Comparison of ENCODE assay signal across 24 cellular contexts in the genomic region with DNA sequence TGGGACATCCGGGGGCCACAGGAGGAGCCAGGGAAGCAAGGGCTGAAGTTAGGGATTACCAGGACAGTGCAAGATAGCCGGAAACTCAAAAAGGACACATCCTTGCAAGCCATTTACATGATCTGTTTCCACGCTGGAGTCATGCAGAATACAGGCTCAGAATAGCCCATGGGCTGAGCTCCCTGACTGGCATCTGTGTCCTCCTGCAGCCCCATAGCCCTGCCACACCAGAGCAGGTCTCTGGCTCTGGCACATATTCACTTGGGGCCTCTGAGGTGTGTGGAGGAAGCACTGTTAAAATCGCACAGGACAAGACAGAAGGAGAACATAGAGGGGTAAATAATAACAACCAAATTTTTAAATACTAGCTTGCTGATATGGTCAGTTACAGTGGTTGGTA.
DNase-seq lines count a peak whose midpoint lies in the region; ATAC-seq and TF ChIP-seq lines count a peak whose summit lies in the region.
"Had no signal": no experiment of that assay in that cellular context is flagged by ENCODE, and none has a peak within 500 bp of the region (broad histone marks: within the 10 kb centered on the region; RNA-seq: fewer than 3 reads in every experiment).

No MANE protein-coding gene starts in this region.

- no peak for DNase-seq in heart left ventricle
- no peak for DNase-seq in cardiac septum (ENCODE audit: low spot score)
- DNase-seq in G401 (ENCODE audit: low spot score) = peak; percentile 24
- DNase-seq in GM20000 (ENCODE audit: low spot score) = peak; percentile 2
- DNase-seq in neural crest cell (ENCODE audit: low read depth, low spot score) = no peak
- no peak for DNase-seq in NCI-H187 (lab: John Stamatoyannopoulos, UW)
- DNase-seq in DMS79 treated with DMSO at 0.1 percent for 48 hours (lab: John Stamatoyannopoulos, UW) = no peak
- DNase-seq: 8988T; ACHN; BE2C; C1 segment of cervical spinal cord; CD4-positive, alpha-beta memory T cell; CD4-positive, CD25-positive, alpha-beta regulatory T cell; CD8-positive, alpha-beta memory T cell; COR-L47; DMS 273 treated with DMSO at 0.1 percent for 48 hours; DMS153; DMS53; DMS79; GDM1 had no signal

- H3K9me3 ChIP-seq in heart left ventricle = peaks cover 0 to 6% (median 0%) of the 10 kb centered on the region in 12 donors
- H3K9me3 ChIP-seq: BE2C had no signal

- intact Hi-C loops in heart left ventricle (cut with DNase I) = no loop called here
- intact Hi-C loops in cardiac septum (cut with DNase I) = no loop called here

- peak; percentile 55 to 84 (median 69) for ATAC-seq in heart left ventricle
- ATAC-seq in activated CD4-positive, CD25-positive, alpha-beta regulatory T cell treated with anti-CD3 and anti-CD28 coated beads, Interleukin-2, amount 50 U/mL, for 24 hours = no peak
- ATAC-seq: GM12878 had no signal

- H3K4me3 Mint-ChIP-seq in neural crest cell = no peak overlapping the region
- H3K4me3 Mint-ChIP-seq: CD14-positive monocyte; CD4-positive, alpha-beta memory T cell; CD4-positive, CD25-positive, alpha-beta regulatory T cell; CD8-positive, alpha-beta memory T cell had no signal

- no peak for TF ChIP-seq POLR2A in heart left ventricle (IDR thresholded peaks at IDR 0.05)

- peak overlapping the region; percentile 59 for H3K27ac Mint-ChIP-seq in neural crest cell (ENCODE audit: unreplicated experiment)
- H3K27ac Mint-ChIP-seq: CD14-positive monocyte; CD4-positive, CD25-positive, alpha-beta regulatory T cell; CD8-positive, alpha-beta memory T cell had no signal

- peaks cover 0 to 50% (median 11%) of the 10 kb centered on the region in 9 donors for H3K36me3 ChIP-seq in heart left ventricle
- H3K36me3 ChIP-seq: BE2C had no signal

- H3K27me3 Mint-ChIP-seq in neural crest cell (ENCODE audit: low read depth) = no peaks in the 10 kb centered on the region
- H3K27me3 Mint-ChIP-seq: CD4-positive, CD25-positive, alpha-beta regulatory T cell had no signal

- no peaks in the 10 kb centered on the region for H3K4me1 ChIP-seq in heart left ventricle
- H3K4me1 ChIP-seq: BE2C had no signal

- H3K9me3 Mint-ChIP-seq in neural crest cell = peaks cover 7% of the 10 kb centered on the region

- H3K36me3 Mint-ChIP-seq in neural crest cell (ENCODE audit: low read depth) = peaks cover 33% of the 10 kb centered on the region
- H3K36me3 Mint-ChIP-seq: CD14-positive monocyte; CD4-positive, alpha-beta memory T cell; CD4-positive, CD25-positive, alpha-beta regulatory T cell; CD8-positive, alpha-beta memory T cell had no signal

- in situ Hi-C loops in G401 (cut with HindIII; ENCODE audit: low sequenced_read_pairs) = no loop called here

- H3K4me1 Mint-ChIP-seq in neural crest cell = no peaks in the 10 kb centered on the region
- H3K4me1 Mint-ChIP-seq: CD14-positive monocyte; CD4-positive, alpha-beta memory T cell; CD4-positive, CD25-positive, alpha-beta regulatory T cell; CD8-positive, alpha-beta memory T cell had no signal

- TF ChIP-seq CTCF in heart left ventricle (IDR thresholded peaks at IDR 0.05) (no peak), GM20000 (IDR thresholded peaks at IDR 0.05; ENCODE audit: extremely low read depth, missing control alignments) (no peak), neural crest cell (conservative IDR thresholded peaks at IDR 0.05) (no peak)

- WGBS in heart left ventricle, 4 donors = 78 to 88% (median 82%) methylated on average over 4 of the region's 4 CpGs

- no peaks in the 10 kb centered on the region for H3K27me3 ChIP-seq in heart left ventricle
- H3K27me3 ChIP-seq: BE2C, BLaER1 had no signal

- H3K4me3 ChIP-seq in heart left ventricle = no peak overlapping the region
- H3K4me3 ChIP-seq: BLaER1, GM12878 had no signal

- no peak overlapping the region for H3K27ac ChIP-seq in heart left ventricle
- H3K27ac ChIP-seq: BLaER1 had no signal

Comparison
In these comparisons a context has a peak if more than half of its experiments do, and no peak if none do; other contexts are left out.
1. ATAC-seq: peak in heart left ventricle (4 of 4); none in activated CD4-positive, CD25-positive, alpha-beta regulatory T cell treated with anti-CD3 and anti-CD28 coated beads, Interleukin-2, amount 50 U/mL, for 24 hours (0 of 2).
2. DNase-seq: peak in G401 (single experiment) and GM20000 (single experiment); none in heart left ventricle (0 of 5), cardiac septum (single experiment), neural crest cell (single experiment), NCI-H187 (0 of 2) and DMS79 treated with DMSO at 0.1 percent for 48 hours (single experiment).